ENCODE assay signal across 8 cellular contexts in genomic region chr16:85615852-85616607, GRCh38. TPM values are rescaled to one million over a fixed set of nuclear protein-coding genes. Genes with fewer than 3 reads are reported as not detected.
DNase-seq lines count a peak whose midpoint lies in the region; ATAC-seq and TF ChIP-seq lines count a peak whose summit lies in the region.

No MANE protein-coding gene starts in this region.

- H3K36me3 Mint-ChIP-seq in neural progenitor cell, result peaks cover 5% of the 10 kb centered on the region

- no peak overlapping the region for H3K4me3 ChIP-seq in fibroblast of the aortic adventitia (ENCODE audit: low read depth, low read length)
- H3K4me3 ChIP-seq in neural progenitor cell, result peak overlapping the region; percentile 73
- H3K4me3 ChIP-seq in stomach, result peak overlapping the region; percentile 58 to 78 (median 64)

- H3K4me2 ChIP-seq in neural progenitor cell, result peak overlapping the region; percentile 89

- peak overlapping the region; percentile 75 for H3K4me3 Mint-ChIP-seq in neural progenitor cell

- TF ChIP-seq EP300 in stomach (IDR thresholded peaks at IDR 0.05), result no peak

- peaks cover 44% of the 10 kb centered on the region for H3K4me1 ChIP-seq in neural progenitor cell
- peaks cover 72 to 100% (median 95%) of the 10 kb centered on the region in 4 donors for H3K4me1 ChIP-seq in stomach

- CTCF ChIA-PET in RWPE1 (lab: Yijun Ruan, JAX), result interaction anchor here (0.5 to 3.6 kb wide), 18 partner anchors 8 to 1435 kb away, joined by 3 to 17 read pairs (median 3); no protein-coding TSS in a partner anchor

- H3K27me3 ChIP-seq in neural progenitor cell, result no peaks in the 10 kb centered on the region
- H3K27me3 ChIP-seq in stomach, result no peaks in the 10 kb centered on the region

- H3F3A ChIP-seq in neural progenitor cell (ENCODE audit: low read depth), result peaks cover 57% of the 10 kb centered on the region

- intact Hi-C loops in stomach (cut with DNase I; ENCODE audit: low total_unique reads), result no loop called here

- DNase-seq in 8988T (peak; percentile 99), GM13976 (ENCODE audit: low spot score) (peak; percentile 93), RWPE1 (ENCODE audit: low spot score) (peak; percentile 54), fibroblast of the aortic adventitia (ENCODE audit: low read depth) (peak; percentile 71), neural progenitor cell (ENCODE audit: low spot score) (peak; percentile 94), stomach (peak; percentile 79)
- peak; percentile 62 for DNase-seq in activated T-helper 9 cell treated with anti-CD3 and anti-CD28 coated beads, Interleukin-2, amount 50 U/mL, for 16 hours (ENCODE audit: low read depth)

- POLR2A ChIA-PET in RWPE1 (lab: Yijun Ruan, JAX; ENCODE audit: low non-redundant PET), result interaction anchor here (0.7 kb wide), 1 partner anchor 27 kb away, joined by 3 read pairs; no protein-coding TSS in a partner anchor

- no peak overlapping the region for H3K9ac ChIP-seq in neural progenitor cell

- TF ChIP-seq CTCF in GM13976 (IDR thresholded peaks at IDR 0.05; ENCODE audit: borderline replicate concordance, control extremely low read depth, extremely low read depth, insufficient read depth, missing control alignments) (peak; percentile 91), RWPE1 (conservative IDR thresholded peaks at IDR 0.05; ENCODE audit: low read depth) (peak; percentile 81), fibroblast of the aortic adventitia (IDR thresholded peaks at IDR 0.05; ENCODE audit: insufficient read depth, low read length) (peak; percentile 91), neural progenitor cell (IDR thresholded peaks at IDR 0.05) (peak; percentile 94), stomach (IDR thresholded peaks at IDR 0.05) (peak in 6 of 7 experiments; percentile 13 to 89 (median 84))

- in situ Hi-C loops in GM13976 (cut with MboI; ENCODE audit: low sequenced_read_pairs, unreplicated experiment), result no loop called here

- no peak overlapping the region for H2AFZ ChIP-seq in neural progenitor cell (replicated peaks)

- 19 to 44% (median 35%) methylated on average over 11 to 21 of the region's 21 CpGs for WGBS in stomach, 5 donors

- peaks cover 74% of the 10 kb centered on the region for H4K20me1 ChIP-seq in neural progenitor cell (ENCODE audit: low read depth)

- no peak overlapping the region for H3K27ac Mint-ChIP-seq in neural progenitor cell

- peak; percentile 37 for ATAC-seq in HG03378 (IDR thresholded peaks at IDR 0.05; ENCODE audit: unreplicated experiment)

- H3K9me3 ChIP-seq in neural progenitor cell (ENCODE audit: low read depth) (no peaks in the 10 kb centered on the region), stomach (no peaks in the 10 kb centered on the region)

- H3K79me2 ChIP-seq in neural progenitor cell (ENCODE audit: low read depth), result peaks cover 51% of the 10 kb centered on the region

- peaks cover 20% of the 10 kb centered on the region for H3K27me3 Mint-ChIP-seq in neural progenitor cell (ENCODE audit: insufficient read depth, low read depth)

- TF ChIP-seq POLR2A in stomach (IDR thresholded peaks at IDR 0.05), result no peak

- peaks cover 37% of the 10 kb centered on the region for H3K4me1 Mint-ChIP-seq in neural progenitor cell

- peaks cover 3% of the 10 kb centered on the region for H3K9me3 Mint-ChIP-seq in neural progenitor cell

- peak overlapping the region; percentile 98 for H3K27ac ChIP-seq in RWPE1
- H3K27ac ChIP-seq in neural progenitor cell, result no peak overlapping the region
- peak overlapping the region; percentile 93 to 98 (median 97) for H3K27ac ChIP-seq in stomach

- no peaks in the 10 kb centered on the region for H3K36me3 ChIP-seq in neural progenitor cell
- peaks cover 0 to 11% (median 0%) of the 10 kb centered on the region in 4 donors for H3K36me3 ChIP-seq in stomach

RNA-seq across cellular contexts. Expression of gene GSE1, which starts 2.9 kb away (rescaled TPM):
- total RNA-seq in fibroblast of the aortic adventitia (ENCODE audit: low replicate concordance), result 23.1 and 25.2 TPM in 2 replicates
- total RNA-seq in neural progenitor cell (ENCODE audit: low replicate concordance), result 7.7 and 20.4 TPM in 2 replicates
- total RNA-seq in stomach, result 100 to 1,000 TPM in 4 of 5 donors, 10 to 100 TPM in 1; 58.2 to 294 (median 141) TPM
- polyA plus RNA-seq in stomach, result 10 to 100 TPM; 11.8 to 21.1 (median 12.9) TPM
